ENCODE assay signal across 18 cellular contexts in the genomic region with DNA sequence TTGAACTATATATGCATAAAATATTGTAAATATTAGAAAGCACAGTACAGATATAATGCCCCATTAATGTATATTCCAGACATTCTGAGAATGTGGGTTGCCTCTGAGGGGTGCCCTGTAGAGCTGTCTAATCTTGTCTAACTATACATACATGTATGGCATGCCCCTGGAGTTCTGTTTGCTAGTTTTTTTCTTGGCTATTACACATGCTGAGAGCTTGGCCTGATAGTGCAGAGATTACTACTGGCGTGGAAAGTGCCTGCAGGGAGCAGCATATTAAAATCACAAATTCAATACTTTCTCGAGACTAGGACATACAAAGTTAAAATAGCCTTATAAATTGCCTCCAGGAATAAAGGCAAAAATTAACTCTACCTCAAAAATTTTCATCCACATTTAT. TPM values are rescaled to one million over a fixed set of nuclear protein-coding genes. Genes with fewer than 3 reads are reported as not detected.
DNase-seq lines count a peak whose midpoint lies in the region; ATAC-seq and TF ChIP-seq lines count a peak whose summit lies in the region.
"Had no signal": no experiment of that assay in that cellular context is flagged by ENCODE, and none has a peak within 500 bp of the region (broad histone marks: within the 10 kb centered on the region; RNA-seq: fewer than 3 reads in every experiment).

No MANE protein-coding gene starts in this region.

- no peak for ATAC-seq in natural killer cell treated with Interleukin-12 subunit alpha and Interleukin-12 subunit beta and Interleukin-15 and Interleukin-18, amount 100 ng/mL, for 72 hours
- ATAC-seq in natural killer cell (no peak), T-cell (replicated peaks in 1 of 4) (no peak), HG03045 (IDR thresholded peaks at IDR 0.05; ENCODE audit: unreplicated experiment) (no peak), GM18519 (IDR thresholded peaks at IDR 0.05; ENCODE audit: low FRiP score, unreplicated experiment) (no peak)
- ATAC-seq in central memory CD8-positive, alpha-beta T cell (replicated peaks; ENCODE audit: extremely low read depth, poor library complexity, severe bottlenecking): no peak
- ATAC-seq: A549; CD8-positive, alpha-beta T cell had no signal

- H3K27me3 Mint-ChIP-seq in natural killer cell treated with Interleukin-12 subunit alpha and Interleukin-12 subunit beta and Interleukin-15 and Interleukin-18, amount 100 ng/mL, for 72 hours: no peaks in the 10 kb centered on the region
- H3K27me3 Mint-ChIP-seq in natural killer cell (ENCODE audit: low read depth in 2 of 2) (no peaks in the 10 kb centered on the region), T-cell (no peaks in the 10 kb centered on the region)
- no peaks in the 10 kb centered on the region for H3K27me3 Mint-ChIP-seq in central memory CD8-positive, alpha-beta T cell
- H3K27me3 Mint-ChIP-seq in activated T-helper 2 cell treated with anti-CD3 and anti-CD28 coated beads, Interferon-gamma antibody, Interleukin-2, Interleukin-4, amounts not matched to agents 10 μg/mL and 5 μg/mL and 100 μg/mL, durations not matched to agents 14 hours and 24 hours and 36 hours (ENCODE audit: low read depth): no peaks in the 10 kb centered on the region

- intact Hi-C loops in natural killer cell (cut with micrococcal nuclease): no loop called here
- intact Hi-C loops in activated T-helper 2 cell treated with anti-CD3 and anti-CD28 coated beads, Interferon-gamma antibody, Interleukin-2, Interleukin-4, amounts not matched to agents 10 μg/mL and 5 μg/mL and 100 μg/mL, durations not matched to agents 14 hours and 24 hours and 36 hours (cut with micrococcal nuclease): no loop called here

- DNase-seq in natural killer cell treated with Interleukin-12 subunit alpha and Interleukin-12 subunit beta and Interleukin-15 and Interleukin-18, amount 100 ng/mL, for 72 hours (ENCODE audit: low spot score): no peak
- no peak for DNase-seq in natural killer cell
- no peak for DNase-seq in T-cell
- DNase-seq in central memory CD8-positive, alpha-beta T cell (ENCODE audit: low spot score in 2 of 2): no peak
- no peak for DNase-seq in activated T-helper 2 cell treated with anti-CD3 and anti-CD28 coated beads, Interferon-gamma antibody, Interleukin-2, Interleukin-4, amounts not matched to agents 10 μg/mL and 5 μg/mL and 100 μg/mL, durations not matched to agents 14 hours and 24 hours and 36 hours (ENCODE audit: low spot score)
- DNase-seq: 8988T; ACHN; AML-193; BE2C; Caco-2; CD8-positive, alpha-beta T cell; DMS153; DND-41; GOT3 had no signal

- H3K36me3 Mint-ChIP-seq in natural killer cell treated with Interleukin-12 subunit alpha and Interleukin-12 subunit beta and Interleukin-15 and Interleukin-18, amount 100 ng/mL, for 72 hours: peaks cover 11% of the 10 kb centered on the region
- H3K36me3 Mint-ChIP-seq in natural killer cell: no peaks in the 10 kb centered on the region
- H3K36me3 Mint-ChIP-seq in T-cell: peaks cover 8% of the 10 kb centered on the region
- H3K36me3 Mint-ChIP-seq in central memory CD8-positive, alpha-beta T cell (ENCODE audit: insufficient read depth): peaks cover 9% of the 10 kb centered on the region
- peaks cover 21% of the 10 kb centered on the region for H3K36me3 Mint-ChIP-seq in activated T-helper 2 cell treated with anti-CD3 and anti-CD28 coated beads, Interferon-gamma antibody, Interleukin-2, Interleukin-4, amounts not matched to agents 10 μg/mL and 5 μg/mL and 100 μg/mL, durations not matched to agents 14 hours and 24 hours and 36 hours (ENCODE audit: low read depth)

- POLR2A ChIA-PET in T-cell (lab: Charles Lee): no interaction called here

- H3K9me3 Mint-ChIP-seq in natural killer cell treated with Interleukin-12 subunit alpha and Interleukin-12 subunit beta and Interleukin-15 and Interleukin-18, amount 100 ng/mL, for 72 hours: no peaks in the 10 kb centered on the region
- H3K9me3 Mint-ChIP-seq in natural killer cell: no peaks in the 10 kb centered on the region
- no peaks in the 10 kb centered on the region for H3K9me3 Mint-ChIP-seq in T-cell
- no peaks in the 10 kb centered on the region for H3K9me3 Mint-ChIP-seq in central memory CD8-positive, alpha-beta T cell
- H3K9me3 Mint-ChIP-seq in activated T-helper 2 cell treated with anti-CD3 and anti-CD28 coated beads, Interferon-gamma antibody, Interleukin-2, Interleukin-4, amounts not matched to agents 10 μg/mL and 5 μg/mL and 100 μg/mL, durations not matched to agents 14 hours and 24 hours and 36 hours: no peaks in the 10 kb centered on the region
- H3K9me3 Mint-ChIP-seq: CD8-positive, alpha-beta T cell had no signal

- no peak for TF ChIP-seq CTCF in natural killer cell (IDR thresholded peaks at IDR 0.05)

- peak overlapping the region; percentile 19 for H3K4me3 Mint-ChIP-seq in natural killer cell treated with Interleukin-12 subunit alpha and Interleukin-12 subunit beta and Interleukin-15 and Interleukin-18, amount 100 ng/mL, for 72 hours
- H3K4me3 Mint-ChIP-seq in natural killer cell (no peak overlapping the region), T-cell (no peak overlapping the region)
- H3K4me3 Mint-ChIP-seq in central memory CD8-positive, alpha-beta T cell: no peak overlapping the region
- H3K4me3 Mint-ChIP-seq in activated T-helper 2 cell treated with anti-CD3 and anti-CD28 coated beads, Interferon-gamma antibody, Interleukin-2, Interleukin-4, amounts not matched to agents 10 μg/mL and 5 μg/mL and 100 μg/mL, durations not matched to agents 14 hours and 24 hours and 36 hours (ENCODE audit: low read depth): no peak overlapping the region
- H3K4me3 Mint-ChIP-seq: CD14-positive monocyte; CD8-positive, alpha-beta T cell had no signal

- peaks cover 24 to 26% of the 10 kb centered on the region in 2 donors for H3K4me1 Mint-ChIP-seq in natural killer cell treated with Interleukin-12 subunit alpha and Interleukin-12 subunit beta and Interleukin-15 and Interleukin-18, amount 100 ng/mL, for 72 hours (ENCODE audit: low read depth in 2 of 2)
- H3K4me1 Mint-ChIP-seq in natural killer cell (peaks cover 5 to 8% of the 10 kb centered on the region in 2 donors), T-cell (peaks cover 20 to 30% (median 27%) of the 10 kb centered on the region in 3 donors)
- peaks cover 31% of the 10 kb centered on the region for H3K4me1 Mint-ChIP-seq in central memory CD8-positive, alpha-beta T cell
- peaks cover 27% of the 10 kb centered on the region for H3K4me1 Mint-ChIP-seq in activated T-helper 2 cell treated with anti-CD3 and anti-CD28 coated beads, Interferon-gamma antibody, Interleukin-2, Interleukin-4, amounts not matched to agents 10 μg/mL and 5 μg/mL and 100 μg/mL, durations not matched to agents 14 hours and 24 hours and 36 hours (ENCODE audit: low read depth)

- CTCF ChIA-PET in T-cell (lab: Charles Lee): interaction anchor here in 1 of 2 donors (0.8 kb wide), 1 partner anchor 31 kb away, joined by 3 read pairs; no protein-coding TSS in a partner anchor

- H3K27ac Mint-ChIP-seq in natural killer cell treated with Interleukin-12 subunit alpha and Interleukin-12 subunit beta and Interleukin-15 and Interleukin-18, amount 100 ng/mL, for 72 hours: no peak overlapping the region
- H3K27ac Mint-ChIP-seq in natural killer cell (no peak overlapping the region), T-cell (peak overlapping the region; percentile 49 to 72)
- H3K27ac Mint-ChIP-seq in central memory CD8-positive, alpha-beta T cell (ENCODE audit: low read depth): peak overlapping the region; percentile 50
- H3K27ac Mint-ChIP-seq in activated T-helper 2 cell treated with anti-CD3 and anti-CD28 coated beads, Interferon-gamma antibody, Interleukin-2, Interleukin-4, amounts not matched to agents 10 μg/mL and 5 μg/mL and 100 μg/mL, durations not matched to agents 14 hours and 24 hours and 36 hours: no peak overlapping the region
- H3K27ac Mint-ChIP-seq: CD14-positive monocyte; CD8-positive, alpha-beta T cell had no signal

RNA-seq across cellular contexts. Expression of gene KCNA3, which starts 24.1 kb away (rescaled TPM):
- total RNA-seq in natural killer cell treated with Interleukin-12 subunit alpha and Interleukin-12 subunit beta and Interleukin-15 and Interleukin-18, amount 100 ng/mL, for 72 hours: 100 to 1,000 TPM in 1 of 2 donors, 10 to 100 TPM in 1; 65.7 to 105 TPM
- total RNA-seq in natural killer cell (10 to 100 TPM; 19.7 to 36.2 (median 30.3) TPM), T-cell (100 to 1,000 TPM; 101 to 125 (median 110) TPM)
- 24.0 and 24.4 TPM in 2 replicates for total RNA-seq in activated T-helper 2 cell treated with anti-CD3 and anti-CD28 coated beads, Interferon-gamma antibody, Interleukin-2, Interleukin-4, amounts not matched to agents 10 μg/mL and 5 μg/mL and 100 μg/mL, durations not matched to agents 14 hours and 24 hours and 36 hours
- total RNA-seq: Caco-2 had no signal

RNA-seq across cellular contexts. Expression of gene KCNA2, which starts 44.5 kb away (rescaled TPM):
- total RNA-seq in natural killer cell treated with Interleukin-12 subunit alpha and Interleukin-12 subunit beta and Interleukin-15 and Interleukin-18, amount 100 ng/mL, for 72 hours: under 1 TPM; 0.62 to 0.92 TPM
- total RNA-seq in natural killer cell: 1 to 10 TPM in 1 of 3 donors, under 1 TPM in 2; 0.07 to 2.6 (median 0.26) TPM
- 1 to 10 TPM in 2 of 5 donors, under 1 TPM in 3; 0.46 to 2.7 (median 0.93) TPM for total RNA-seq in T-cell
- 0.16 and 0.21 TPM in 2 replicates for total RNA-seq in activated T-helper 2 cell treated with anti-CD3 and anti-CD28 coated beads, Interferon-gamma antibody, Interleukin-2, Interleukin-4, amounts not matched to agents 10 μg/mL and 5 μg/mL and 100 μg/mL, durations not matched to agents 14 hours and 24 hours and 36 hours

Comparison
In these comparisons a context has a peak if more than half of its experiments do, and no peak if none do; other contexts are left out.
1. H3K27ac Mint-ChIP-seq: peak in T-cell (2 of 2) and central memory CD8-positive, alpha-beta T cell (single experiment); none in natural killer cell treated with Interleukin-12 subunit alpha and Interleukin-12 subunit beta and Interleukin-15 and Interleukin-18, amount 100 ng/mL, for 72 hours (0 of 2), natural killer cell (0 of 2) and activated T-helper 2 cell treated with anti-CD3 and anti-CD28 coated beads, Interferon-gamma antibody, Interleukin-2, Interleukin-4, amounts not matched to agents 10 μg/mL and 5 μg/mL and 100 μg/mL, durations not matched to agents 14 hours and 24 hours and 36 hours (single experiment).